Comparison of ENCODE assay signal across 17 cellular contexts in genomic region chr1:223153177-223154119, GRCh38. TPM values are rescaled to one million over a fixed set of nuclear protein-coding genes. Genes with fewer than 3 reads are reported as not detected.
A peak's percentile ranks its signal among the peaks of the same experiment; 100 is the strongest.
DNase-seq lines count a peak whose midpoint lies in the region; ATAC-seq and TF ChIP-seq lines count a peak whose summit lies in the region.
"Had no signal": no experiment of that assay in that cellular context is flagged by ENCODE, and none has a peak within 500 bp of the region (broad histone marks: within the 10 kb centered on the region; RNA-seq: fewer than 3 reads in every experiment).

No MANE protein-coding gene starts in this region.

- in situ Hi-C loops in brain microvascular endothelial cell (cut with HindIII; ENCODE audit: low pct_ligation_motif_present, low sequenced_read_pairs), result no loop called here

- DNase-seq in MCF 10A (ENCODE audit: unreplicated experiment), result peak; percentile 30
- DNase-seq in breast epithelium (ENCODE audit: low spot score in 2 of 2), result no peak
- peak; percentile 76 for DNase-seq in NOMO-1 treated with DMSO at 0.1 percent for 48 hours (lab: John Stamatoyannopoulos, UW; ENCODE audit: unreplicated experiment)
- peak; percentile 32 for DNase-seq in brain microvascular endothelial cell
- no peak for DNase-seq in stimulated activated effector memory CD8-positive, alpha-beta T cell treated with anti-CD3 and anti-CD28 coated beads, Interleukin-12 subunit alpha, Interleukin-12 subunit beta, amount 100 ng/mL, for 72 hours (ENCODE audit: low spot score in 2 of 2)
- no peak for DNase-seq in NCI-H226
- no peak for DNase-seq in stimulated activated naive CD4-positive, alpha-beta T cell (lab: John Stamatoyannopoulos, UW)
- DNase-seq in pons (ENCODE audit: low spot score), result no peak
- DNase-seq: activated CD4-positive, alpha-beta memory T cell treated with anti-CD3 and anti-CD28 coated beads for 36 hours; glutamatergic neuron; NCI-H1048; NCI-H526 treated with DMSO at 0.1 percent for 48 hours; stimulated activated CD4-positive, alpha-beta T cell treated with anti-CD3 and anti-CD28 coated beads, Interleukin-15, amount 100 ng/mL, for 24 hours; stimulated activated CD8-positive, alpha-beta memory T cell treated with anti-CD3 and anti-CD28 coated beads, Interleukin-4, amount 100 ng/mL, for 48 hours had no signal

- no peaks in the 10 kb centered on the region for H3K4me1 ChIP-seq in breast epithelium

- H3K27me3 ChIP-seq in breast epithelium (no peaks in the 10 kb centered on the region), brain microvascular endothelial cell (replicated peaks) (no peaks in the 10 kb centered on the region)

- ATAC-seq in stimulated activated effector memory CD8-positive, alpha-beta T cell treated with anti-CD3 and anti-CD28 coated beads, Interleukin-12 subunit alpha, Interleukin-12 subunit beta, amount 100 ng/mL, for 72 hours, result peak; percentile 73

- TF ChIP-seq CTCF in MCF 10A (IDR thresholded peaks at IDR 0.05; ENCODE audit: unreplicated experiment) (no peak), breast epithelium (IDR thresholded peaks at IDR 0.05) (no peak), brain microvascular endothelial cell (IDR thresholded peaks at IDR 0.05; ENCODE audit: low read depth, low read length, missing control alignments) (no peak)

- no peak overlapping the region for H3K4me3 Mint-ChIP-seq in MCF 10A (ENCODE audit: unreplicated experiment)
- no peak overlapping the region for H3K4me3 Mint-ChIP-seq in stimulated activated effector memory CD8-positive, alpha-beta T cell treated with anti-CD3 and anti-CD28 coated beads, Interleukin-12 subunit alpha, Interleukin-12 subunit beta, amount 100 ng/mL, for 72 hours
- H3K4me3 Mint-ChIP-seq: activated CD4-positive, alpha-beta memory T cell treated with anti-CD3 and anti-CD28 coated beads for 36 hours; dendritic cell treated with granulocyte-macrophage colony-stimulating factor and Interleukin-4, amounts not matched to agents 40 ng/mL and 50 ng/mL, for 4 days had no signal

- intact Hi-C loops in MCF 10A (cut with micrococcal nuclease), result no loop called here
- intact Hi-C loops in breast epithelium (cut with DNase I; ENCODE audit: low total_unique reads), result no loop called here

- no peak overlapping the region for H3K27ac Mint-ChIP-seq in MCF 10A (ENCODE audit: low read depth, unreplicated experiment)
- H3K27ac Mint-ChIP-seq in stimulated activated effector memory CD8-positive, alpha-beta T cell treated with anti-CD3 and anti-CD28 coated beads, Interleukin-12 subunit alpha, Interleukin-12 subunit beta, amount 100 ng/mL, for 72 hours, result peak overlapping the region; percentile 32
- H3K27ac Mint-ChIP-seq: activated CD4-positive, alpha-beta memory T cell treated with anti-CD3 and anti-CD28 coated beads for 36 hours; activated naive CD4-positive, alpha-beta T cell treated with anti-CD3 and anti-CD28 coated beads, Interleukin-2, amount 50 U/mL, for 72 hours; dendritic cell treated with granulocyte-macrophage colony-stimulating factor and Interleukin-4, amounts not matched to agents 40 ng/mL and 50 ng/mL, for 4 days had no signal

- no peak for TF ChIP-seq POLR2A in breast epithelium (IDR thresholded peaks at IDR 0.05)

- H3K4me1 Mint-ChIP-seq in MCF 10A (ENCODE audit: insufficient read depth, unreplicated experiment), result peaks cover 8% of the 10 kb centered on the region
- peaks cover 9% of the 10 kb centered on the region for H3K4me1 Mint-ChIP-seq in stimulated activated effector memory CD8-positive, alpha-beta T cell treated with anti-CD3 and anti-CD28 coated beads, Interleukin-12 subunit alpha, Interleukin-12 subunit beta, amount 100 ng/mL, for 72 hours

- no peaks in the 10 kb centered on the region for H3K27me3 Mint-ChIP-seq in MCF 10A (ENCODE audit: insufficient read depth, unreplicated experiment)

- H3K9me3 ChIP-seq in breast epithelium, result no peaks in the 10 kb centered on the region

- H3K27ac ChIP-seq in breast epithelium (no peak overlapping the region), brain microvascular endothelial cell (no peak overlapping the region)

- H3K36me3 Mint-ChIP-seq in MCF 10A (ENCODE audit: insufficient read depth, unreplicated experiment), result no peaks in the 10 kb centered on the region
- H3K36me3 Mint-ChIP-seq in stimulated activated effector memory CD8-positive, alpha-beta T cell treated with anti-CD3 and anti-CD28 coated beads, Interleukin-12 subunit alpha, Interleukin-12 subunit beta, amount 100 ng/mL, for 72 hours, result peaks cover 5% of the 10 kb centered on the region
- H3K36me3 Mint-ChIP-seq: activated CD4-positive, alpha-beta memory T cell treated with anti-CD3 and anti-CD28 coated beads for 36 hours; activated naive CD4-positive, alpha-beta T cell treated with anti-CD3 and anti-CD28 coated beads, Interleukin-2, amount 50 U/mL, for 72 hours had no signal

- no peaks in the 10 kb centered on the region for H3K9me3 Mint-ChIP-seq in MCF 10A (ENCODE audit: unreplicated experiment)
- H3K9me3 Mint-ChIP-seq in stimulated activated effector memory CD8-positive, alpha-beta T cell treated with anti-CD3 and anti-CD28 coated beads, Interleukin-12 subunit alpha, Interleukin-12 subunit beta, amount 100 ng/mL, for 72 hours, result no peaks in the 10 kb centered on the region
- H3K9me3 Mint-ChIP-seq: activated CD4-positive, alpha-beta memory T cell treated with anti-CD3 and anti-CD28 coated beads for 36 hours; dendritic cell treated with granulocyte-macrophage colony-stimulating factor and Interleukin-4, amounts not matched to agents 40 ng/mL and 50 ng/mL, for 4 days had no signal

- BruUV-seq in MCF 10A (replicated peaks; lab: Mats Ljungman, UMichigan), result no TSS peak

- H3K4me3 ChIP-seq in breast epithelium, result no peak overlapping the region
- H3K4me3 ChIP-seq in brain microvascular endothelial cell (ENCODE audit: low read depth, low read length), result no peak overlapping the region
- H3K4me3 ChIP-seq: lung had no signal

- CTCF ChIA-PET in MCF 10A (lab: Yijun Ruan, JAX), result interaction anchor here (0.6 to 7.2 kb wide), 11 partner anchors 8 to 498 kb away, joined by 3 to 59 read pairs (median 4); partner anchors contain the start of gene TLR5

- POLR2A ChIA-PET in MCF 10A (lab: Yijun Ruan, JAX), result no interaction called here

- H3K36me3 ChIP-seq in breast epithelium (no peaks in the 10 kb centered on the region), brain microvascular endothelial cell (replicated peaks) (no peaks in the 10 kb centered on the region)

RNA-seq across cellular contexts. Expression of gene TLR5, which starts 10.4 kb away (rescaled TPM):
- total RNA-seq in MCF 10A (2022) (0.81 and 1.5 TPM in 2 replicates), breast epithelium (10 to 100 TPM; 11.5 to 33.5 (median 16.5) TPM)

Comparison
In these comparisons a context has a peak if more than half of its experiments do, and no peak if none do; other contexts are left out.
1. DNase-seq: peak in MCF 10A (single experiment), NOMO-1 treated with DMSO at 0.1 percent for 48 hours (single experiment) and brain microvascular endothelial cell (single experiment); none in breast epithelium (0 of 2), stimulated activated effector memory CD8-positive, alpha-beta T cell treated with anti-CD3 and anti-CD28 coated beads, Interleukin-12 subunit alpha, Interleukin-12 subunit beta, amount 100 ng/mL, for 72 hours (0 of 2), NCI-H226 (single experiment), stimulated activated naive CD4-positive, alpha-beta T cell (0 of 6) and pons (single experiment).